Comparison of ENCODE assay signal across 8 cellular contexts in genomic region chr17:77066726-77067409, GRCh38.
DNase-seq lines count a peak whose midpoint lies in the region; ATAC-seq and TF ChIP-seq lines count a peak whose summit lies in the region.
"Not testable (repeated sequence)": the region's sequence is repeated elsewhere in the genome, so short reads cannot be mapped to it uniquely, and the experiment has no call there.

No MANE protein-coding gene starts in this region.

- H3K36me3 ChIP-seq in ascending aorta, gastroesophageal sphincter: not testable (repeated sequence)

- H3K4me3 ChIP-seq in ascending aorta, gastroesophageal sphincter: not testable (repeated sequence)

- TF ChIP-seq EP300 in gastroesophageal sphincter (IDR thresholded peaks at IDR 0.05): not testable (repeated sequence)

- peak; percentile 23 for DNase-seq in DMS153 treated with DMSO at 0.1 percent for 48 hours (lab: John Stamatoyannopoulos, UW; ENCODE audit: unreplicated experiment)
- DNase-seq in HuH-7 (ENCODE audit: low spot score): peak; percentile 77
- DNase-seq in NCI-H526 (lab: John Stamatoyannopoulos, UW): peak; percentile 46 to 79
- peak; percentile 40 for DNase-seq in UCSD-AML1 (lab: John Stamatoyannopoulos, UW; ENCODE audit: unreplicated experiment)
- DNase-seq in ascending aorta (ENCODE audit: low spot score in 2 of 2): not testable (repeated sequence)
- DNase-seq in naive thymus-derived CD8-positive, alpha-beta T cell: peak; percentile 21 to 80 (median 42)
- peak; percentile 81 for DNase-seq in superior temporal gyrus (ENCODE audit: extremely low spot score)

- H3K9me3 Mint-ChIP-seq in naive thymus-derived CD8-positive, alpha-beta T cell: not testable (repeated sequence)

- peak; percentile 56 to 76 (median 65) for TF ChIP-seq CTCF in ascending aorta (IDR thresholded peaks at IDR 0.05)
- peak in 3 of 4 experiments; percentile 60 to 80 (median 60) for TF ChIP-seq CTCF in gastroesophageal sphincter (IDR thresholded peaks at IDR 0.05)

- H3K27ac ChIP-seq in ascending aorta, gastroesophageal sphincter: not testable (repeated sequence)

- not testable (repeated sequence) for H3K36me3 Mint-ChIP-seq in naive thymus-derived CD8-positive, alpha-beta T cell

- not testable (repeated sequence) for H3K27me3 ChIP-seq in ascending aorta
- peaks cover 73% of the 10 kb centered on the region for H3K27me3 ChIP-seq in gastroesophageal sphincter

- POLR2A ChIA-PET in naive thymus-derived CD8-positive, alpha-beta T cell (lab: Charles Lee): interaction anchor here (0.9 kb wide), 1 partner anchor 61 kb away, joined by 3 read pairs; no protein-coding TSS in a partner anchor

- 14 to 18% methylated on average over 3 to 9 of the region's 10 CpGs for WGBS in gastroesophageal sphincter (ENCODE audit: low coverage in 1 of 2), 2 donors

- H3K27ac Mint-ChIP-seq in naive thymus-derived CD8-positive, alpha-beta T cell: not testable (repeated sequence)

- not testable (repeated sequence) for H3K4me1 Mint-ChIP-seq in naive thymus-derived CD8-positive, alpha-beta T cell

- ATAC-seq in gastroesophageal sphincter: not testable (repeated sequence)
- peak; percentile 69 to 86 for ATAC-seq in naive thymus-derived CD8-positive, alpha-beta T cell

- TF ChIP-seq POLR2A in gastroesophageal sphincter (IDR thresholded peaks at IDR 0.05): not testable (repeated sequence)

- H3K4me1 ChIP-seq in ascending aorta, gastroesophageal sphincter: not testable (repeated sequence)

- peaks cover 8 to 27% (median 11%) of the 10 kb centered on the region in 5 donors for H3K27me3 Mint-ChIP-seq in naive thymus-derived CD8-positive, alpha-beta T cell

- not testable (repeated sequence) for H3K9me3 ChIP-seq in ascending aorta, gastroesophageal sphincter

- peak overlapping the region in 1 of 10 donors; percentile 24 for H3K4me3 Mint-ChIP-seq in naive thymus-derived CD8-positive, alpha-beta T cell

- intact Hi-C loops in ascending aorta (cut with DNase I): loop anchor here (1.0 kb wide), 1 partner anchor 199 kb away; the partner anchor contains the start of gene MGAT5B
